24 cellular contexts compared by ENCODE assay signal in genomic region chr9:1554123-1555045, GRCh38.
DNase-seq lines count a peak whose midpoint lies in the region; ATAC-seq, FAIRE-seq and TF ChIP-seq lines count a peak whose summit lies in the region.
"Had no signal": no experiment of that assay in that cellular context is flagged by ENCODE, and none has a peak within 500 bp of the region (broad histone marks: within the 10 kb centered on the region; RNA-seq: fewer than 3 reads in every experiment).

No MANE protein-coding gene starts in this region.

- POLR2A ChIA-PET in GM12878 (lab: Charles Lee): interaction anchor here (0.5 to 2.2 kb wide), 7 partner anchors 9 to 156 kb away, joined by 3 to 8 read pairs (median 6); no protein-coding TSS in a partner anchor
- POLR2A ChIA-PET in activated CD8-positive, alpha-beta T cell treated with anti-CD3 and anti-CD28 coated beads, Interleukin-2, amount 10 ng/mL, durations not matched to agents 7 days and 5 days (lab: Charles Lee): no interaction called here

- no peaks in the 10 kb centered on the region; the same call in 2 of the 3 replicates for H3K9me3 ChIP-seq in GM12878 (replicated peaks; ENCODE audit: control insufficient read depth, insufficient read depth, low read length)
- H3K9me3 ChIP-seq in endodermal cell (ENCODE audit: control insufficient read depth, low read length): peaks cover 9% of the 10 kb centered on the region
- H3K9me3 ChIP-seq: body of pancreas, suprapubic skin, uterus had no signal

- H3K79me2 ChIP-seq in GM12878 (ENCODE audit: control insufficient read depth, insufficient read depth, low read length): no peaks in the 10 kb centered on the region
- H3K79me2 ChIP-seq: hepatocyte had no signal

- RAD21 ChIA-PET in GM12878 (lab: Charles Lee; ENCODE audit: unreplicated experiment): interaction anchor here (0.8 to 2.6 kb wide), 14 partner anchors 17 to 385 kb away, joined by 3 to 23 read pairs (median 6); no protein-coding TSS in a partner anchor

- TF ChIP-seq CTCF in GM12878 (IDR thresholded peaks at IDR 0.05 in 2 of 3, conservative IDR thresholded peaks at IDR 0.05 in 1 of 3; ENCODE audit: control insufficient read depth in 2 of 3, extremely low read depth in 1 of 3, insufficient read depth in 1 of 3, low read depth in 3 of 3, low read length in 3 of 3): no peak
- TF ChIP-seq CTCF in endodermal cell (conservative IDR thresholded peaks at IDR 0.05): no peak

- no peaks in the 10 kb centered on the region; a peak in 1 of 4 replicates for H3K27me3 ChIP-seq in GM12878 (replicated peaks in 1 of 2; ENCODE audit: control insufficient read depth in 2 of 2, insufficient read depth in 2 of 2, low read length in 1 of 2)
- H3K27me3 ChIP-seq in endodermal cell (ENCODE audit: control insufficient read depth, insufficient read depth, low read length, poor library complexity, severe bottlenecking): no peaks in the 10 kb centered on the region
- H3K27me3 ChIP-seq: body of pancreas, hepatocyte, suprapubic skin, uterus had no signal

- peak; percentile 24 for DNase-seq in GM12878 (ENCODE audit: low read depth, low spot score)
- no peak for DNase-seq in C1 segment of cervical spinal cord (lab: John Stamatoyannopoulos, UW)
- no peak for DNase-seq in posterior cingulate gyrus
- no peak for DNase-seq in endodermal cell
- no peak for DNase-seq in activated CD8-positive, alpha-beta T cell treated with anti-CD3 and anti-CD28 coated beads, Interleukin-2, amount 10 ng/mL, durations not matched to agents 7 days and 5 days
- DNase-seq: activated B cell treated with CpG ODN at 0.5 μM for 24 hours; activated CD4-positive, alpha-beta memory T cell treated with anti-CD3 and anti-CD28 coated beads for 36 hours; activated gamma-delta T cell; activated naive CD8-positive, alpha-beta T cell treated with anti-CD3 and anti-CD28 coated beads, Interleukin-2, amount 50 U/mL, for 24 hours; body of pancreas; effector CD4-positive, alpha-beta T cell; foreskin melanocyte; NCI-H1048; NCI-H187 treated with DMSO at 0.1 percent for 48 hours; NCI-H226; NCI-H82; uterus had no signal

- SMC1A ChIA-PET in GM12878 (lab: Charles Lee; ENCODE audit: uncharacterized antibody, unreplicated experiment): interaction anchor here (0.6 to 4.0 kb wide), 23 partner anchors 9 to 299 kb away, joined by 3 to 36 read pairs (median 3); no protein-coding TSS in a partner anchor

- H3K4me3 ChIP-seq in GM12878: no peak overlapping the region
- H3K4me3 ChIP-seq in endodermal cell (ENCODE audit: low read length): no peak overlapping the region
- H3K4me3 ChIP-seq: body of pancreas, GM23338, hepatocyte, suprapubic skin, uterus had no signal

- FAIRE-seq in GM12878 (lab: Jason Lieb, UNC): no peak
- FAIRE-seq: D721Med had no signal

- CTCF ChIA-PET in GM12878 (lab: Yijun Ruan, JAX): interaction anchor here (0.7 to 2.8 kb wide), 8 partner anchors 14 to 283 kb away, joined by 3 to 10 read pairs (median 4); no protein-coding TSS in a partner anchor
- CTCF ChIA-PET in activated CD8-positive, alpha-beta T cell treated with anti-CD3 and anti-CD28 coated beads, Interleukin-2, amount 10 ng/mL, durations not matched to agents 7 days and 5 days (lab: Charles Lee): no interaction called here

- H3K27ac ChIP-seq in GM12878 (ENCODE audit: control insufficient read depth, insufficient read depth) (no peak overlapping the region), endodermal cell (ENCODE audit: low read depth, low read length) (no peak overlapping the region)
- H3K27ac ChIP-seq: body of pancreas, hepatocyte, suprapubic skin, uterus had no signal

- H3K36me3 ChIP-seq in GM12878 (ENCODE audit: control insufficient read depth in 2 of 2, insufficient read depth in 2 of 2, low read length in 1 of 2) (no peaks in the 10 kb centered on the region), endodermal cell (ENCODE audit: control insufficient read depth, insufficient read depth, low read length) (no peaks in the 10 kb centered on the region)
- H3K36me3 ChIP-seq: suprapubic skin, uterus had no signal

- 16% methylated on average over 5 of the region's 5 CpGs for WGBS in GM12878 (ENCODE audit: insufficient coverage, insufficient replicate concordance, low lambda C conversion rate, missing lambda C conversion rate)
- WGBS in endodermal cell (ENCODE audit: insufficient coverage in 1 of 2, insufficient read length in 1 of 2), 2 experiments: 44 to 74% methylated on average over 3 to 5 of the region's 5 CpGs

- H3K4me1 ChIP-seq in GM12878 (ENCODE audit: control insufficient read depth, insufficient read depth, low read length) (no peaks in the 10 kb centered on the region), endodermal cell (ENCODE audit: control insufficient read depth, insufficient read depth, low read length) (no peaks in the 10 kb centered on the region)
- H3K4me1 ChIP-seq: body of pancreas, suprapubic skin, uterus had no signal

- H3K9ac ChIP-seq in GM12878 (ENCODE audit: control insufficient read depth, insufficient read depth, low read length): no peak overlapping the region
- no peak overlapping the region for H3K9ac ChIP-seq in endodermal cell (ENCODE audit: extremely low read depth, low read length, poor library complexity, severe bottlenecking)

- in situ Hi-C loops in GM12878 (cut with MboI): no loop called here

- H3K4me1 Mint-ChIP-seq in endodermal cell: no peaks in the 10 kb centered on the region
- H3K4me1 Mint-ChIP-seq in activated CD8-positive, alpha-beta T cell treated with anti-CD3 and anti-CD28 coated beads, Interleukin-2, amount 10 ng/mL, durations not matched to agents 7 days and 5 days (ENCODE audit: low read depth): no peaks in the 10 kb centered on the region
- H3K4me1 Mint-ChIP-seq: activated B cell treated with CpG ODN at 0.5 μM for 24 hours; activated naive CD8-positive, alpha-beta T cell treated with anti-CD3 and anti-CD28 coated beads, Interleukin-2, amount 50 U/mL, for 24 hours; GM23338 had no signal

- TF ChIP-seq EP300 in GM12878 (IDR thresholded peaks at IDR 0.05; ENCODE audit: borderline replicate concordance in 1 of 2, control insufficient read depth in 1 of 2, low read depth in 2 of 2, low read length in 2 of 2): no peak; a peak in 1 of 4 replicates

- no peak overlapping the region for H3K27ac Mint-ChIP-seq in endodermal cell
- no peak overlapping the region for H3K27ac Mint-ChIP-seq in activated CD8-positive, alpha-beta T cell treated with anti-CD3 and anti-CD28 coated beads, Interleukin-2, amount 10 ng/mL, durations not matched to agents 7 days and 5 days
- H3K27ac Mint-ChIP-seq: activated B cell treated with CpG ODN at 0.5 μM for 24 hours; activated CD4-positive, alpha-beta memory T cell treated with anti-CD3 and anti-CD28 coated beads for 36 hours; activated naive CD8-positive, alpha-beta T cell treated with anti-CD3 and anti-CD28 coated beads, Interleukin-2, amount 50 U/mL, for 24 hours; GM23338 had no signal

- no TSS peak for BruUV-seq in GM12878 (replicated peaks; lab: Mats Ljungman, UMichigan)

- TF ChIP-seq POLR2A in GM12878 (IDR thresholded peaks at IDR 0.05; ENCODE audit: low read depth, low read length): no peak

- H3K4me3 Mint-ChIP-seq in endodermal cell: no peak overlapping the region
- no peak overlapping the region for H3K4me3 Mint-ChIP-seq in activated CD8-positive, alpha-beta T cell treated with anti-CD3 and anti-CD28 coated beads, Interleukin-2, amount 10 ng/mL, durations not matched to agents 7 days and 5 days
- H3K4me3 Mint-ChIP-seq: activated B cell treated with CpG ODN at 0.5 μM for 24 hours; activated CD4-positive, alpha-beta memory T cell treated with anti-CD3 and anti-CD28 coated beads for 36 hours; activated naive CD8-positive, alpha-beta T cell treated with anti-CD3 and anti-CD28 coated beads, Interleukin-2, amount 50 U/mL, for 24 hours; GM23338 had no signal

- intact Hi-C loops in GM12878 (cut with micrococcal nuclease; ENCODE audit: unreplicated experiment): no loop called here
- intact Hi-C loops in posterior cingulate gyrus (cut with DNase I): no loop called here

- no peaks in the 10 kb centered on the region for H4K20me1 ChIP-seq in GM12878 (ENCODE audit: control insufficient read depth, insufficient read depth)

- peak; percentile 90 for ATAC-seq in GM18907 (IDR thresholded peaks at IDR 0.05; ENCODE audit: unreplicated experiment)
- peak; percentile 78 for ATAC-seq in GM21447 (IDR thresholded peaks at IDR 0.05; ENCODE audit: unreplicated experiment)
- ATAC-seq in HG03108 (IDR thresholded peaks at IDR 0.05; ENCODE audit: unreplicated experiment): peak; percentile 76
- peak; percentile 85 for ATAC-seq in GM12878
- ATAC-seq in activated CD8-positive, alpha-beta T cell treated with anti-CD3 and anti-CD28 coated beads, Interleukin-2, amount 10 ng/mL, durations not matched to agents 7 days and 5 days: no peak
- ATAC-seq: activated naive CD8-positive, alpha-beta T cell treated with anti-CD3 and anti-CD28 coated beads, Interleukin-2, amount 50 U/mL, for 24 hours; body of pancreas; GM23338 had no signal

- TF ChIP-seq RAD21 in GM12878 (IDR thresholded peaks at IDR 0.05; ENCODE audit: insufficient read depth, low read depth, low read length): no peak

- no peaks in the 10 kb centered on the region for H3K27me3 Mint-ChIP-seq in endodermal cell (ENCODE audit: insufficient read depth)
- H3K27me3 Mint-ChIP-seq in activated CD8-positive, alpha-beta T cell treated with anti-CD3 and anti-CD28 coated beads, Interleukin-2, amount 10 ng/mL, durations not matched to agents 7 days and 5 days (ENCODE audit: low read depth): no peaks in the 10 kb centered on the region
- H3K27me3 Mint-ChIP-seq: activated B cell treated with CpG ODN at 0.5 μM for 24 hours had no signal

- no peaks in the 10 kb centered on the region for H3K36me3 Mint-ChIP-seq in endodermal cell (ENCODE audit: low read depth)
- no peaks in the 10 kb centered on the region for H3K36me3 Mint-ChIP-seq in activated CD8-positive, alpha-beta T cell treated with anti-CD3 and anti-CD28 coated beads, Interleukin-2, amount 10 ng/mL, durations not matched to agents 7 days and 5 days (ENCODE audit: low read depth)
- H3K36me3 Mint-ChIP-seq: activated CD4-positive, alpha-beta memory T cell treated with anti-CD3 and anti-CD28 coated beads for 36 hours had no signal

- no peak overlapping the region for H3K4me2 ChIP-seq in GM12878 (ENCODE audit: control insufficient read depth, insufficient read depth)
- H3K4me2 ChIP-seq: GM23338, hepatocyte had no signal

- peaks cover 17% of the 10 kb centered on the region for H3K9me3 Mint-ChIP-seq in endodermal cell
- H3K9me3 Mint-ChIP-seq in activated CD8-positive, alpha-beta T cell treated with anti-CD3 and anti-CD28 coated beads, Interleukin-2, amount 10 ng/mL, durations not matched to agents 7 days and 5 days (ENCODE audit: insufficient read depth): no peaks in the 10 kb centered on the region
- H3K9me3 Mint-ChIP-seq: activated CD4-positive, alpha-beta memory T cell treated with anti-CD3 and anti-CD28 coated beads for 36 hours; activated naive CD8-positive, alpha-beta T cell treated with anti-CD3 and anti-CD28 coated beads, Interleukin-2, amount 50 U/mL, for 24 hours had no signal

- H2AFZ ChIP-seq in GM12878 (ENCODE audit: control insufficient read depth, low read depth, low read length): no peak overlapping the region
- H2AFZ ChIP-seq: GM23338, hepatocyte had no signal

TF ChIP-seq in GM12878, 131 proteins besides CTCF, POLR2A, EP300 and RAD21 (continues in another document):
- TF ChIP-seq MTA2 (IDR thresholded peaks at IDR 0.05; ENCODE audit: low read depth): peak; percentile 91
- peak; percentile 16; the same call in 1 of the 2 replicates for TF ChIP-seq BCL11A (IDR thresholded peaks at IDR 0.05; ENCODE audit: low read depth, low read length)
- 0 out of 2 replicates have a peak, but pooled peaks have one; percentile 9 for TF ChIP-seq NR2C1 (IDR thresholded peaks at IDR 0.05)
